ENCODE assay signal across 8 cellular contexts in genomic region chrX:70979136-70979762, GRCh38. TPM values are rescaled to one million over a fixed set of nuclear protein-coding genes. Genes with fewer than 3 reads are reported as not detected.
A peak's percentile ranks its signal among the peaks of the same experiment; 100 is the strongest.
DNase-seq lines count a peak whose midpoint lies in the region; ATAC-seq and TF ChIP-seq lines count a peak whose summit lies in the region.

No MANE protein-coding gene starts in this region.

- H3K27me3 Mint-ChIP-seq in T-helper 17 cell = no peaks in the 10 kb centered on the region

- H3K4me3 Mint-ChIP-seq in T-helper 17 cell = no peak overlapping the region

- DNase-seq in heart left ventricle = no peak
- no peak for DNase-seq in cardiac septum (ENCODE audit: low spot score)
- DNase-seq in RPMI8226 = peak; percentile 9
- DNase-seq in foreskin melanocyte = peak; percentile 43
- no peak for DNase-seq in ascending aorta (ENCODE audit: low spot score in 2 of 2)
- no peak for DNase-seq in T-helper 17 cell
- no peak for DNase-seq in stimulated activated CD4-positive, alpha-beta T cell treated with anti-CD3 and anti-CD28 coated beads, Interleukin-4, amount 100 ng/mL, for 4 hours
- DNase-seq in NCI-H526 treated with DMSO at 0.1 percent for 48 hours (lab: John Stamatoyannopoulos, UW) = no peak

- H3K36me3 ChIP-seq in heart left ventricle = no peaks in the 10 kb centered on the region
- no peaks in the 10 kb centered on the region for H3K36me3 ChIP-seq in ascending aorta

- H3K27ac ChIP-seq in heart left ventricle (no peak overlapping the region), ascending aorta (no peak overlapping the region)

- WGBS in heart left ventricle, 4 donors = 16 to 24% (median 17%) methylated on average over 9 of the region's 9 CpGs

- TF ChIP-seq CTCF in heart left ventricle (IDR thresholded peaks at IDR 0.05) = peak in 7 of 12 donors; percentile 13 to 44 (median 22)
- no peak for TF ChIP-seq CTCF in ascending aorta (IDR thresholded peaks at IDR 0.05)

- intact Hi-C loops in heart left ventricle (cut with DNase I) (loop anchor here in 1 of 10 donors (10.0 kb wide), 1 partner anchor 196 kb away; no protein-coding TSS in a partner anchor), cardiac septum (cut with DNase I) (no loop called here), ascending aorta (cut with DNase I) (no loop called here)

- no peaks in the 10 kb centered on the region for H3K36me3 Mint-ChIP-seq in T-helper 17 cell (ENCODE audit: low read depth)

- H3K4me1 ChIP-seq in heart left ventricle (no peaks in the 10 kb centered on the region), ascending aorta (no peaks in the 10 kb centered on the region)

- no peak for TF ChIP-seq POLR2A in heart left ventricle (IDR thresholded peaks at IDR 0.05)

- no peak overlapping the region for H3K4me3 ChIP-seq in heart left ventricle
- H3K4me3 ChIP-seq in ascending aorta = no peak overlapping the region

- no peak overlapping the region for H3K27ac Mint-ChIP-seq in T-helper 17 cell

- H3K9me3 ChIP-seq in heart left ventricle (no peaks in the 10 kb centered on the region), ascending aorta (no peaks in the 10 kb centered on the region), T-helper 17 cell (ENCODE audit: control insufficient read depth, low read length, poor library complexity, severe bottlenecking) (no peaks in the 10 kb centered on the region)

- H3K4me1 Mint-ChIP-seq in T-helper 17 cell = no peaks in the 10 kb centered on the region

- peaks cover 0 to 6% (median 0%) of the 10 kb centered on the region in 9 donors for H3K27me3 ChIP-seq in heart left ventricle
- H3K27me3 ChIP-seq in ascending aorta = no peaks in the 10 kb centered on the region

- ATAC-seq in heart left ventricle = peak in 2 of 4 donors; percentile 52 to 71
- no peak for ATAC-seq in T-helper 17 cell

RNA-seq across cellular contexts. Expression of gene SLC7A3, which starts 48.4 kb away (rescaled TPM):
- total RNA-seq in heart left ventricle (not detected), cardiac septum (not detected), ascending aorta (not detected), T-helper 17 cell (not detected)
- polyA plus RNA-seq in heart left ventricle = not detected

Comparison
In these comparisons a context has a peak if more than half of its experiments do, and no peak if none do; other contexts are left out.
1. DNase-seq: peak in RPMI8226 (single experiment) and foreskin melanocyte (single experiment); none in heart left ventricle (0 of 5), cardiac septum (single experiment), ascending aorta (0 of 2), T-helper 17 cell (0 of 3), stimulated activated CD4-positive, alpha-beta T cell treated with anti-CD3 and anti-CD28 coated beads, Interleukin-4, amount 100 ng/mL, for 4 hours (0 of 2) and NCI-H526 treated with DMSO at 0.1 percent for 48 hours (single experiment).
2. CTCF ChIP-seq: peak in heart left ventricle (7 of 12); none in ascending aorta (0 of 3).